In the genomic region with DNA sequence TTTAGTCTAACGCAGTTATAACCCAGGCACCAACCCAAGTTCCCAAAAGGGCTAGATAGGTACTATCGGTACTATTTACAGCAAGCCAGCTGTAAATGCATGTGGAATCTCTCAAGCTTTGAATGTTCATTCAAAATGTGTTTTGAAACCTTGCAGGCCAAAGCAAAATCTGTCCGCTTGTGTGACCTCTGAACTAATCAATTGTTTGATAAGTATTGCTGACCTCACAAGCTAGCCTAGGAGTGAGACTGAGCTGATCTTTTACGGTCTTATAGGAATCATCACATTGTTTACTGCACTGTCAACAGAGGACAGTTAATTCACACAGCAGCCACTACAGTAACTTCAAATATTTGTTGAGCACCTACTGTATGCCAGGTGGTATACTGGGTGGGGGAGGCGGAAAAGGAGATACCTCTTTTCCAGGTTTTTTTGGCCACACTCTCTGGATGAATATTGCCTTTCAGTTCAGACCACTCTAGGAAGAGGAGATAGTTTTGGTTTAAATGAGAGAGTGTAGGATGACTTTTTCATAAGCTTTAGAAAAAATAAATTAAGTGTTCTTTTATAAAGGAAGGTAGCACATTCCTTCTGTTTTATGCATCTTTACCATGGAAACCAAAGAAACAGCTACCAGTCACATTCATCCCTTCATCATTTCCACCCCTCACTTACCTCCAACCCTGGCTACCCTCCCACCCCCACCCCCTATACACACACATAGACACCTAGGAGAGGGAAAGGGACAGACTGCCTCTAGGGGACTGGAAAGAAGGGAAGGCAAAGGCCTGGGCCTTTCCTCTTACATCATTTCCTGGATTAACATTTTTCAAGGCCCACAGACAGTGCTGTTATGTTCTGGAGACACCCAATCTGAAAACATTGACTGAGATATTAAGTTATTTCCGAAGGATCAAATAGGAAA, we compare ENCODE assay signal across 13 cellular contexts. TPM values are rescaled to one million over a fixed set of nuclear protein-coding genes. Genes with fewer than 3 reads are reported as not detected.
DNase-seq lines count a peak whose midpoint lies in the region; ATAC-seq, FAIRE-seq and TF ChIP-seq lines count a peak whose summit lies in the region.
"Had no signal": no experiment of that assay in that cellular context is flagged by ENCODE, and none has a peak within 500 bp of the region (broad histone marks: within the 10 kb centered on the region; RNA-seq: fewer than 3 reads in every experiment).

No MANE protein-coding gene starts in this region.

- no peak overlapping the region for H3K27ac ChIP-seq in endodermal cell (ENCODE audit: low read depth, low read length)
- no peak overlapping the region for H3K27ac ChIP-seq in PC-9

- no peak for FAIRE-seq in RCC 7860 (lab: Jason Lieb, UNC)

- ATAC-seq in GM18870 (IDR thresholded peaks at IDR 0.05; ENCODE audit: unreplicated experiment), result no peak
- no peak for ATAC-seq in HG02840 (IDR thresholded peaks at IDR 0.05; ENCODE audit: low FRiP score, unreplicated experiment)
- ATAC-seq: activated CD8-positive, alpha-beta T cell treated with anti-CD3 and anti-CD28 coated beads, Interleukin-2, amount 10 ng/mL, durations not matched to agents 7 days and 5 days had no signal

- H3K36me3 Mint-ChIP-seq in endodermal cell (ENCODE audit: low read depth) (peaks cover 22% of the 10 kb centered on the region), mesothelial cell of epicardium (peaks cover 2% of the 10 kb centered on the region)
- H3K36me3 Mint-ChIP-seq: CD4-positive, CD25-positive, alpha-beta regulatory T cell had no signal

- TF ChIP-seq CTCF in BJ (IDR thresholded peaks at IDR 0.05; ENCODE audit: insufficient read depth, low read depth, low read length) (no peak), endodermal cell (conservative IDR thresholded peaks at IDR 0.05) (no peak), mesothelial cell of epicardium (IDR thresholded peaks at IDR 0.05; ENCODE audit: unreplicated experiment) (no peak), PC-9 (conservative IDR thresholded peaks at IDR 0.05) (no peak)

- H3K4me3 ChIP-seq in BJ (ENCODE audit: low read depth, low read length) (peak overlapping the region; percentile 89), endodermal cell (ENCODE audit: low read length) (peak overlapping the region; percentile 92), PC-9 (no peak overlapping the region)

- H2AFZ ChIP-seq in PC-9, result no peak overlapping the region

- no peaks in the 10 kb centered on the region for H4K20me1 ChIP-seq in PC-9 (ENCODE audit: insufficient read depth)

- POLR2A ChIA-PET in BJ (lab: Charles Lee), result no interaction called here
- POLR2A ChIA-PET in PC-9 (lab: Charles Lee; ENCODE audit: unreplicated experiment), result interaction anchor here (0.7 kb wide), 1 partner anchor 14 kb away, joined by 9 read pairs; no protein-coding TSS in a partner anchor

- H3K9me2 ChIP-seq in PC-9 (ENCODE audit: insufficient read depth), result no peaks in the 10 kb centered on the region

- no peak for DNase-seq in BJ (ENCODE audit: low read depth)
- DNase-seq in RCC 7860 (ENCODE audit: low spot score), result peak; percentile 67
- DNase-seq in endodermal cell, result no peak
- DNase-seq in mesothelial cell of epicardium (ENCODE audit: low spot score in 2 of 2, unreplicated experiment in 2 of 2), result no peak
- no peak for DNase-seq in PC-9
- no peak for DNase-seq in GOT3 (lab: John Stamatoyannopoulos, UW)
- DNase-seq: activated CD8-positive, alpha-beta T cell treated with anti-CD3 and anti-CD28 coated beads, Interleukin-2, amount 10 ng/mL, durations not matched to agents 7 days and 5 days; activated naive CD4-positive, alpha-beta T cell; CD4-positive, CD25-positive, alpha-beta regulatory T cell; KBM-7; NCI-H2107 had no signal

- H3K4me1 ChIP-seq in endodermal cell (ENCODE audit: control insufficient read depth, insufficient read depth, low read length), result peaks cover 8% of the 10 kb centered on the region
- H3K4me1 ChIP-seq in PC-9 (replicated peaks; ENCODE audit: insufficient read depth), result peaks cover 5% of the 10 kb centered on the region; the same call in 1 of the 2 replicates

- H3K27ac Mint-ChIP-seq in endodermal cell (no peak overlapping the region), mesothelial cell of epicardium (peak overlapping the region; percentile 53)
- H3K27ac Mint-ChIP-seq: activated CD8-positive, alpha-beta T cell treated with anti-CD3 and anti-CD28 coated beads, Interleukin-2, amount 10 ng/mL, durations not matched to agents 7 days and 5 days; CD4-positive, CD25-positive, alpha-beta regulatory T cell had no signal

- H3K36me3 ChIP-seq in BJ (ENCODE audit: control insufficient read depth, insufficient read depth, low read length) (peaks cover 7% of the 10 kb centered on the region), endodermal cell (ENCODE audit: control insufficient read depth, insufficient read depth, low read length) (peaks cover 20% of the 10 kb centered on the region), PC-9 (ENCODE audit: low read depth) (no peaks in the 10 kb centered on the region)

- intact Hi-C loops in PC-9 (cut with micrococcal nuclease; ENCODE audit: unreplicated experiment), result no loop called here

- H3K9me3 ChIP-seq in endodermal cell (ENCODE audit: control insufficient read depth, low read length) (no peaks in the 10 kb centered on the region), PC-9 (ENCODE audit: insufficient read depth, low read depth) (no peaks in the 10 kb centered on the region)

- 88 to 90% methylated on average over 6 of the region's 6 CpGs for WGBS in endodermal cell (ENCODE audit: insufficient coverage in 1 of 2, insufficient read length in 1 of 2), 2 experiments

- H3K27me3 ChIP-seq in BJ (ENCODE audit: control insufficient read depth, insufficient read depth, low read length) (no peaks in the 10 kb centered on the region), endodermal cell (ENCODE audit: control insufficient read depth, insufficient read depth, low read length, poor library complexity, severe bottlenecking) (no peaks in the 10 kb centered on the region), PC-9 (ENCODE audit: insufficient read depth, low read depth) (no peaks in the 10 kb centered on the region)

- no peak overlapping the region for H3K9ac ChIP-seq in endodermal cell (ENCODE audit: extremely low read depth, low read length, poor library complexity, severe bottlenecking)

- no peak overlapping the region for H3K4me2 ChIP-seq in PC-9

- CTCF ChIA-PET in BJ (lab: Yijun Ruan, JAX), result interaction anchor here (0.5 to 2.8 kb wide), 5 partner anchors 11 to 88 kb away, joined by 3 to 10 read pairs (median 4); no protein-coding TSS in a partner anchor
- CTCF ChIA-PET in PC-9 (lab: Charles Lee), result no interaction called here

- H3K79me2 ChIP-seq in PC-9 (ENCODE audit: low read depth), result no peaks in the 10 kb centered on the region

- H3K9me3 Mint-ChIP-seq in endodermal cell (no peaks in the 10 kb centered on the region), mesothelial cell of epicardium (no peaks in the 10 kb centered on the region)

- peaks cover 3% of the 10 kb centered on the region for H3K27me3 Mint-ChIP-seq in endodermal cell (ENCODE audit: insufficient read depth)
- peaks cover 26% of the 10 kb centered on the region for H3K27me3 Mint-ChIP-seq in mesothelial cell of epicardium (ENCODE audit: low read depth)

- peaks cover 35% of the 10 kb centered on the region for H3K4me1 Mint-ChIP-seq in endodermal cell
- H3K4me1 Mint-ChIP-seq in mesothelial cell of epicardium, result peaks cover 35% of the 10 kb centered on the region

- no peaks in the 10 kb centered on the region for H3F3A ChIP-seq in PC-9 (ENCODE audit: insufficient read depth, low read depth)

- no TSS peak for BruUV-seq in PC-9 (replicated peaks; lab: Mats Ljungman, UMichigan)

- H3K4me3 Mint-ChIP-seq in endodermal cell (no peak overlapping the region), mesothelial cell of epicardium (peak overlapping the region; percentile 80)
- H3K4me3 Mint-ChIP-seq: activated CD8-positive, alpha-beta T cell treated with anti-CD3 and anti-CD28 coated beads, Interleukin-2, amount 10 ng/mL, durations not matched to agents 7 days and 5 days; CD4-positive, CD25-positive, alpha-beta regulatory T cell had no signal

RNA-seq across cellular contexts. Expression of a gene that starts 2.4 kb away (rescaled TPM):
- 133 and 136 TPM in 2 replicates for polyA plus RNA-seq in BJ (2011; rRNA removed)
- 59.0 and 71.0 TPM in 2 replicates for polyA minus RNA-seq in BJ (2011; rRNA and poly(A)+ RNA removed)
- total RNA-seq in endodermal cell (10 to 100 TPM; 15.7 to 20.2 TPM), mesothelial cell of epicardium (13.2 to 16.9 TPM (median 13.7 TPM) in 3 replicates), PC-9 (2021) (37.4 and 71.8 TPM in 2 replicates)
- 4.0 TPM for polyA plus RNA-seq in endodermal cell (2013, experiment 1 of 2)
- polyA plus RNA-seq in endodermal cell (2013, experiment 2 of 2), result 3.6 TPM
- total RNA-seq: CD4-positive, CD25-positive, alpha-beta regulatory T cell had no signal
